ENCODE assay signal across 1 cellular context in the genomic region with DNA sequence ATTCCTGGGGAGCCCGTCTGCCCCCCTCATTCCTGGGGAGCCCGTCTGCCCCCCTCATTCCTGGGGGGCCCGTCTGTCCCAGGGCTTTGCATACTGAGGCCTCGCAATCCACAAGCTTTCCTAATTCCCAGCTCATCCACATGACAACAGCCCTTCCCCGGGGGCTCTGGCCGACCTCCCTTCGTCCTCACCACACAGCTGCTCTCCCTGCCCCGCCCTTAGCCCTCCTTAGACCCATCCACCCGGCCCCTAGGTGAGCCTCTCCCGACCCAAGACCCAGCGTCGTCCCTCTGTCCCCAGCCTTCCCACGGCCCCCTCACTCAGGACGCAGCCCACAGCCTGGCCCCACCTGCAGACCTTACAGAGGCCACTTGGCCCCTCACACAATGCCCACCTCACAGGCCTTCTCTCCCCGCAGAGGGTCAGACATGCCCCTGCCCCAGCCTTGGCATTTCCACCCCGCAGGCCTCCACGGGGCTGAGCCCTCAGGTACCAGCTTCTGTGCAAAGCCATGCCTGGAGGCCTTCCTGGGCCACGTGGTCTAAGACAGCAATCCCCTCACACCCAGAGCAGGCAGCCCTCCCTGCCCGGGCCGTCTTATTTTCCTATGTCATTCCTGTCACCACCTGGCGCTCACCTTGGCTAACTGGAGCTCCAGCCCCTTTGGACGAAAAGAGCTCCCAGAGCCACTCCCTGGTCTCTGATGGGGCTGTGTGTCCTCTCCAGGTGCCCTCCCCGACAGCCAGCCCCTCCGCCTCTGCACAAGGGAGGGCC.
TF ChIP-seq lines count a peak whose summit lies in the region.

No MANE protein-coding gene starts in this region.

TF ChIP-seq in HepG2, 621 proteins besides CTCF, POLR2A, EP300 and RAD21:
- TF ChIP-seq ZNF274 (CRISPR knock-in tag; IDR thresholded peaks at IDR 0.05) (no peak), NONO (IDR thresholded peaks at IDR 0.05) (no peak), NONO (CRISPR knock-in tag; conservative IDR thresholded peaks at IDR 0.05) (0 out of 2 replicates have a peak, but pooled peaks have one; percentile 12), AKAP8 (CRISPR knock-in tag; IDR thresholded peaks at IDR 0.05) (no peak), DMAP1 (CRISPR knock-in tag; IDR thresholded peaks at IDR 0.05) (no peak), SMARCC2 (IDR thresholded peaks at IDR 0.05) (no peak), ZNF383 (CRISPR knock-in tag; IDR thresholded peaks at IDR 0.05; ENCODE audit: borderline replicate concordance) (no peak), AGO2 (optimal IDR thresholded peaks at IDR 0.05; ENCODE audit: low read depth, low read length) (peak; percentile 42), RORA (CRISPR knock-in tag; IDR thresholded peaks at IDR 0.05) (no peak)
- TF ChIP-seq, protein P1, sequence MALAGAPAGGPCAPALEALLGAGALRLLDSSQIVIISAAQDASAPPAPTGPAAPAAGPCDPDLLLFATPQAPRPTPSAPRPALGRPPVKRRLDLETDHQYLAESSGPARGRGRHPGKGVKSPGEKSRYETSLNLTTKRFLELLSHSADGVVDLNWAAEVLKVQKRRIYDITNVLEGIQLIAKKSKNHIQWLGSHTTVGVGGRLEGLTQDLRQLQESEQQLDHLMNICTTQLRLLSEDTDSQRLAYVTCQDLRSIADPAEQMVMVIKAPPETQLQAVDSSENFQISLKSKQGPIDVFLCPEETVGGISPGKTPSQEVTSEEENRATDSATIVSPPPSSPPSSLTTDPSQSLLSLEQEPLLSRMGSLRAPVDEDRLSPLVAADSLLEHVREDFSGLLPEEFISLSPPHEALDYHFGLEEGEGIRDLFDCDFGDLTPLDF (CRISPR knock-in tag; IDR thresholded peaks at IDR 0.05): no peak
TF ChIP-seq in HepG2: peak in this region for 2.
